ENCODE assay signal across 1 cellular context in genomic region chr7:106381252-106381651, GRCh38.
TF ChIP-seq lines count a peak whose summit lies in the region.

No MANE protein-coding gene starts in this region.

TF ChIP-seq in K562, 482 proteins besides CTCF, POLR2A, EP300 and RAD21 (continued from another document):
- peak in 1 of 2 experiments; percentile 39; a peak in 1 of 4 replicates for TF ChIP-seq RCOR1 (IDR thresholded peaks at IDR 0.05; ENCODE audit: borderline replicate concordance in 1 of 2, low read depth in 2 of 2, low read length in 2 of 2)
